In genomic region chr7:130010689-130011412, GRCh38 we compare ENCODE assay signal across 8 cellular contexts. TPM values are rescaled to one million over a fixed set of nuclear protein-coding genes. Genes with fewer than 3 reads are reported as not detected.
A peak's percentile ranks its signal among the peaks of the same experiment; 100 is the strongest.
DNase-seq lines count a peak whose midpoint lies in the region; ATAC-seq and TF ChIP-seq lines count a peak whose summit lies in the region.

No MANE protein-coding gene starts in this region.

- peaks cover 2 to 5% (median 2%) of the 10 kb centered on the region in 3 donors for H3K4me1 Mint-ChIP-seq in T-cell

- no peaks in the 10 kb centered on the region for H3K36me3 Mint-ChIP-seq in T-cell

- H3K4me1 ChIP-seq in adrenal gland (replicated peaks in 1 of 2), result peaks cover 8 to 22% of the 10 kb centered on the region in 2 donors
- H3K4me1 ChIP-seq in right atrium auricular region, result peaks cover 0 to 15% of the 10 kb centered on the region in 2 donors

- H3K27me3 Mint-ChIP-seq in T-cell, result no peaks in the 10 kb centered on the region

- H3K9me3 Mint-ChIP-seq in T-cell, result no peaks in the 10 kb centered on the region

- no peak overlapping the region for H3K27ac Mint-ChIP-seq in T-cell

- H3K9me3 ChIP-seq in adrenal gland (replicated peaks in 1 of 3) (no peaks in the 10 kb centered on the region), right atrium auricular region (no peaks in the 10 kb centered on the region)

- POLR2A ChIA-PET in T-cell (lab: Charles Lee), result interaction anchor here in 1 of 2 donors (0.9 kb wide), 1 partner anchor 313 kb away, joined by 11 read pairs; no protein-coding TSS in a partner anchor

- CTCF ChIA-PET in T-cell (lab: Charles Lee), result interaction anchor here (0.6 to 1.3 kb wide), 29 partner anchors 8 to 1536 kb away, joined by 3 to 14 read pairs (median 4); no protein-coding TSS in a partner anchor

- H3K27ac ChIP-seq in adrenal gland (peak overlapping the region in 3 of 5 donors; percentile 54 to 87 (median 67)), right atrium auricular region (peak overlapping the region in 1 of 2 donors; percentile 32)

- H3K27me3 ChIP-seq in GM06990 (replicated peaks; ENCODE audit: control insufficient read depth, insufficient read depth, low read length), result no peaks in the 10 kb centered on the region
- no peaks in the 10 kb centered on the region for H3K27me3 ChIP-seq in adrenal gland
- H3K27me3 ChIP-seq in right atrium auricular region, result no peaks in the 10 kb centered on the region

- intact Hi-C loops in adrenal gland (cut with DNase I) (loop anchor here (5.0 kb wide), 3 partner anchors 184 to 349 kb away; no protein-coding TSS in a partner anchor), sciatic nerve (cut with DNase I) (loop anchor here (10.0 kb wide), 1 partner anchor 186 kb away; no protein-coding TSS in a partner anchor)

- ATAC-seq in HG02610 (IDR thresholded peaks at IDR 0.05; ENCODE audit: unreplicated experiment), result peak; percentile 76
- ATAC-seq in T-cell (replicated peaks in 1 of 4), result peak; percentile 67 to 84 (median 75)
- peak; percentile 79 for ATAC-seq in sciatic nerve
- no peak for ATAC-seq in HG02571 (IDR thresholded peaks at IDR 0.05; ENCODE audit: unreplicated experiment)

- no peak overlapping the region for H3K4me3 ChIP-seq in GM06990 (replicated peaks; ENCODE audit: low read depth, low read length)
- H3K4me3 ChIP-seq in adrenal gland, result no peak overlapping the region
- no peak overlapping the region for H3K4me3 ChIP-seq in right atrium auricular region

- H3K4me3 Mint-ChIP-seq in T-cell, result no peak overlapping the region

- 18 to 28% (median 23%) methylated on average over 12 of the region's 12 CpGs for WGBS in adrenal gland, 4 donors

- no peak for TF ChIP-seq POLR2A in adrenal gland (IDR thresholded peaks at IDR 0.05)

- DNase-seq in GM06990 (ENCODE audit: extremely low read depth, insufficient read length) (peak; percentile 83), NCI-H1417 treated with DMSO at 0.1 percent for 48 hours (lab: John Stamatoyannopoulos, UW) (peak; percentile 54), T-cell (peak; percentile 62 to 90 (median 80)), adrenal gland (peak; percentile 78 to 98 (median 90)), right atrium auricular region (ENCODE audit: low spot score) (peak; percentile 89), sciatic nerve (ENCODE audit: low spot score) (peak; percentile 91)

- peak; percentile 89 for TF ChIP-seq CTCF in GM06990 (IDR thresholded peaks at IDR 0.05; ENCODE audit: insufficient read depth, low read length, poor library complexity, severe bottlenecking)
- TF ChIP-seq CTCF in adrenal gland (IDR thresholded peaks at IDR 0.05), result peak; percentile 84 to 99 (median 98)
- TF ChIP-seq CTCF in right atrium auricular region (IDR thresholded peaks at IDR 0.05), result peak; percentile 80 to 82

- no peaks in the 10 kb centered on the region for H3K36me3 ChIP-seq in GM06990 (ENCODE audit: control insufficient read depth, insufficient read depth, low read length)
- H3K36me3 ChIP-seq in adrenal gland (replicated peaks in 1 of 2), result no peaks in the 10 kb centered on the region
- no peaks in the 10 kb centered on the region for H3K36me3 ChIP-seq in right atrium auricular region

RNA-seq across cellular contexts. Expression of gene ZC3HC1, which starts 40.3 kb away (rescaled TPM):
- 10 to 100 TPM; 12.1 to 17.9 (median 16.7) TPM for total RNA-seq in T-cell
- 10 to 100 TPM; 13.1 to 36.1 (median 18.9) TPM for total RNA-seq in adrenal gland
- polyA plus RNA-seq in adrenal gland, result 10 to 100 TPM; 15.9 to 28.1 (median 22.2) TPM
- total RNA-seq in right atrium auricular region, result 10 to 100 TPM; 12.1 to 12.8 TPM
- total RNA-seq in sciatic nerve, result 13.7 TPM

RNA-seq across cellular contexts. Expression of gene UBE2H, which starts 58.1 kb away (rescaled TPM):
- total RNA-seq in T-cell (10 to 100 TPM; 37.5 to 63.8 (median 50.1) TPM), adrenal gland (100 to 1,000 TPM in 7 of 8 donors, 10 to 100 TPM in 1; 94.0 to 392 (median 187) TPM), right atrium auricular region (10 to 100 TPM; 72.6 to 81.8 TPM), sciatic nerve (92.1 TPM)
- 100 to 1,000 TPM in 1 of 3 donors, 10 to 100 TPM in 2; 48.3 to 140 (median 52.1) TPM for polyA plus RNA-seq in adrenal gland

RNA-seq across cellular contexts. Expression of gene KLHDC10, which starts 59.5 kb away (rescaled TPM):
- total RNA-seq in T-cell (10 to 100 TPM; 15.2 to 20.5 (median 16.4) TPM), adrenal gland (10 to 100 TPM; 23.9 to 57.2 (median 38.8) TPM), right atrium auricular region (10 to 100 TPM; 16.7 to 19.1 TPM), sciatic nerve (35.2 TPM)
- 10 to 100 TPM; 13.4 to 35.6 (median 14.5) TPM for polyA plus RNA-seq in adrenal gland
